ENCODE assay signal across 9 cellular contexts in the genomic region with DNA sequence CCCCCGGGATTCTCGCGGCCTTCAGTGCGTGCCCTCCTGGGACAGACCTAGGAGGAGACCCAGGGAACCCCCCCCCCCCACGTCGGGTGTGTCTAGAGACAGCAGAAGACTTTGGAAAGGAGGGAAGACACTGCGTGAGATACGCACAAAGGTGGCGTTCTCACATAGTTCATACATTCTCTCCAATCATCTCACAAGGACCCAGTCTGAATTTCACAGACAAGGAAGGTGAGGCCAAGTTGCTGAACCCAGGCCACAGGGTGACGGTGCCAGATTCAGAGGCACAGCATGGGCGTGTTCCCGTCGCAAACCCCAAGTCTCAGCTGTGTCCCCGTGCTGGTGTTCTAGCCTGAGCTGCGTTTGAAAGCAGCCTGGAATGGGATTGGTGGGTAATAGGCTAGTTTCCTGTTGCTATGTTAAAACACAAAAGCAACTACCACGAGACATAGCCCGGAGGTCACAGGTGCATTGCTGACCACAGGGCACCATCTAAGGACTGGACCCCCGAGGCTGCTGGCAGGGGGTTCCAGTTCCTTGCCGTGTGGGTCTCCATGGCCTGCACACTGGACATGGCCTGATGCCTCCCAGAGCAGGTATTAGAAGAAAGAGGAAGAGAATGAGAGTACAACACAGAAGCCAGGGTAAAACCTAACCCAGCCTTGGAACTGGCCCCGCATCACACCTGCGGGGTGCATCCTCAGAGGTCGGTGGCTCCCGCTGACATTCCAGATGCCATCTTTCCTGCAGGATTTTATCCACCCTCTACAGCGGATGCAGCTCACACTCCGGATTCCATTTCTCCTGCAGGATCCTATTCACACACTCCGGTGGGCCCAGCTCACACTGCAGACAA. TPM values are rescaled to one million over a fixed set of nuclear protein-coding genes. Genes with fewer than 3 reads are reported as not detected.
DNase-seq lines count a peak whose midpoint lies in the region; ATAC-seq, FAIRE-seq and TF ChIP-seq lines count a peak whose summit lies in the region.
"Had no signal": no experiment of that assay in that cellular context is flagged by ENCODE, and none has a peak within 500 bp of the region (broad histone marks: within the 10 kb centered on the region; RNA-seq: fewer than 3 reads in every experiment).

No MANE protein-coding gene starts in this region.

- no peak for ATAC-seq in activated naive CD4-positive, alpha-beta T cell treated with anti-CD3 and anti-CD28 coated beads, Interleukin-2, amount 50 U/mL, for 72 hours

- peaks cover 39% of the 10 kb centered on the region for H3K4me1 ChIP-seq in astrocyte (ENCODE audit: insufficient read depth, low read length)
- peaks cover 13% of the 10 kb centered on the region for H3K4me1 ChIP-seq in iPS-18a (ENCODE audit: control insufficient read depth, low read depth, low read length)
- peaks cover 32% of the 10 kb centered on the region for H3K4me1 ChIP-seq in skeletal muscle satellite cell (ENCODE audit: control insufficient read depth, insufficient read depth, low read length)

- H3K79me2 ChIP-seq in astrocyte (ENCODE audit: insufficient read depth, low read length): peaks cover 40% of the 10 kb centered on the region

- H3K4me3 ChIP-seq in astrocyte (ENCODE audit: insufficient read depth, low read depth, low read length): peak overlapping the region; percentile 66
- peak overlapping the region; percentile 61 for H3K4me3 ChIP-seq in iPS-18a (ENCODE audit: low read length)
- H3K4me3 ChIP-seq in skeletal muscle satellite cell (ENCODE audit: low read length): peak overlapping the region; percentile 79

- H3K4me3 Mint-ChIP-seq in astrocyte (ENCODE audit: unreplicated experiment): peak overlapping the region; percentile 89

- H3K27ac Mint-ChIP-seq in astrocyte (ENCODE audit: unreplicated experiment): no peak overlapping the region
- no peak overlapping the region for H3K27ac Mint-ChIP-seq in activated naive CD4-positive, alpha-beta T cell treated with anti-CD3 and anti-CD28 coated beads, Interleukin-2, amount 50 U/mL, for 72 hours

- peak overlapping the region; percentile 97 for H3K9ac ChIP-seq in astrocyte (ENCODE audit: low read length)
- H3K9ac ChIP-seq in iPS-18a (ENCODE audit: low read length): no peak overlapping the region
- H3K9ac ChIP-seq in skeletal muscle satellite cell (ENCODE audit: low read depth, low read length): peak overlapping the region; percentile 85

- peaks cover 9% of the 10 kb centered on the region for H3K36me3 Mint-ChIP-seq in astrocyte (ENCODE audit: low read depth, unreplicated experiment)
- H3K36me3 Mint-ChIP-seq in activated naive CD4-positive, alpha-beta T cell treated with anti-CD3 and anti-CD28 coated beads, Interleukin-2, amount 50 U/mL, for 72 hours: peaks cover 0 to 14% of the 10 kb centered on the region in 2 donors

- H3K27ac ChIP-seq in astrocyte (ENCODE audit: low read depth, low read length) (peak overlapping the region; percentile 88), iPS-18a (ENCODE audit: low read length) (no peak overlapping the region)

- peaks cover 25% of the 10 kb centered on the region for H3K27me3 Mint-ChIP-seq in astrocyte (ENCODE audit: low read depth, unreplicated experiment)

- no peaks in the 10 kb centered on the region for H3K9me3 ChIP-seq in astrocyte (ENCODE audit: insufficient read depth, low read depth, low read length)
- H3K9me3 ChIP-seq in iPS-18a (ENCODE audit: control insufficient read depth, low read depth, low read length): no peaks in the 10 kb centered on the region
- no peaks in the 10 kb centered on the region for H3K9me3 ChIP-seq in skeletal muscle satellite cell (replicated peaks; ENCODE audit: low read length)

- FAIRE-seq in HTR-8/SVneo (lab: Jason Lieb, UNC): peak; percentile 94
- no peak for FAIRE-seq in astrocyte (lab: Jason Lieb, UNC)

- H3K9me3 Mint-ChIP-seq in astrocyte (ENCODE audit: unreplicated experiment): no peaks in the 10 kb centered on the region
- H3K9me3 Mint-ChIP-seq in activated naive CD4-positive, alpha-beta T cell treated with anti-CD3 and anti-CD28 coated beads, Interleukin-2, amount 50 U/mL, for 72 hours: no peaks in the 10 kb centered on the region
- H3K9me3 Mint-ChIP-seq: activated T-cell treated with anti-CD3 and anti-CD28 coated beads, Interleukin-2, amount 50 U/mL, for 4 hours had no signal

- H3K27me3 ChIP-seq in astrocyte (ENCODE audit: insufficient read depth, low read length): no peaks in the 10 kb centered on the region
- peaks cover 41% of the 10 kb centered on the region for H3K27me3 ChIP-seq in iPS-18a (ENCODE audit: control insufficient read depth, insufficient read depth, low read length)
- H3K27me3 ChIP-seq in skeletal muscle satellite cell (ENCODE audit: control insufficient read depth, insufficient read depth, low read length): no peaks in the 10 kb centered on the region

- peaks cover 15% of the 10 kb centered on the region for H4K20me1 ChIP-seq in astrocyte (ENCODE audit: insufficient read depth, low read length)

- DNase-seq in HTR-8/SVneo (ENCODE audit: insufficient read length, low spot score) (no peak), astrocyte (ENCODE audit: low read depth) (no peak), middle frontal gyrus (ENCODE audit: extremely low spot score, low spot score) (no peak), H4 (ENCODE audit: low spot score) (no peak), NOMO-1 (lab: John Stamatoyannopoulos, UW; ENCODE audit: unreplicated experiment in 2 of 2) (no peak)
- no peak for DNase-seq in activated naive CD4-positive, alpha-beta T cell treated with anti-CD3 and anti-CD28 coated beads, Interleukin-2, amount 50 U/mL, for 72 hours (ENCODE audit: low spot score in 2 of 2)
- DNase-seq: activated T-cell treated with anti-CD3 and anti-CD28 coated beads, Interleukin-2, amount 50 U/mL, for 4 hours had no signal

- no peak for TF ChIP-seq CTCF in astrocyte (IDR thresholded peaks at IDR 0.05; ENCODE audit: insufficient read depth, low read depth, low read length)

- H3K4me1 Mint-ChIP-seq in astrocyte (ENCODE audit: low read depth, unreplicated experiment): peaks cover 21% of the 10 kb centered on the region

- peak overlapping the region; percentile 89 for H3K4me2 ChIP-seq in astrocyte (ENCODE audit: low read length)
- H3K4me2 ChIP-seq in skeletal muscle satellite cell (ENCODE audit: low read length): peak overlapping the region; percentile 92

- H2AFZ ChIP-seq in astrocyte (ENCODE audit: low read depth, low read length): peak overlapping the region; percentile 14

- H3K36me3 ChIP-seq in astrocyte (ENCODE audit: insufficient read depth, low read length): no peaks in the 10 kb centered on the region
- H3K36me3 ChIP-seq in iPS-18a (ENCODE audit: control insufficient read depth, low read depth, low read length): no peaks in the 10 kb centered on the region
- peaks cover 3% of the 10 kb centered on the region for H3K36me3 ChIP-seq in skeletal muscle satellite cell (ENCODE audit: insufficient read depth, low read length)

RNA-seq across cellular contexts. Expression of a gene that starts 1.1 kb away (rescaled TPM):
- 417 and 467 TPM in 2 replicates for total RNA-seq in astrocyte
- 159 and 194 TPM in 2 replicates for total RNA-seq in skeletal muscle satellite cell (2012; rRNA removed)
- under 1 TPM; 0.14 to 0.32 TPM for total RNA-seq in activated naive CD4-positive, alpha-beta T cell treated with anti-CD3 and anti-CD28 coated beads, Interleukin-2, amount 50 U/mL, for 72 hours
- 147 and 171 TPM in 2 replicates for total RNA-seq in H4 (2014; rRNA removed; shearing (Covaris generic))

Comparison
In these comparisons a context has a peak if more than half of its experiments do, and no peak if none do; other contexts are left out.
1. RNA of a gene that starts 1.1 kb away (total RNA-seq): 417 to 467 TPM in astrocyte and 147 to 171 TPM in H4; 0.14 to 0.32 TPM in activated naive CD4-positive, alpha-beta T cell treated with anti-CD3 and anti-CD28 coated beads, Interleukin-2, amount 50 U/mL, for 72 hours; every median in the first group is over 100 times any median in the second.
2. Peak in every context shown above with its lines, with median percentiles within 50 percentile points of each other: H3K4me3 ChIP-seq.